In genomic region chr16:1061769-1062505, GRCh38 we compare ENCODE assay signal across 2 cellular contexts.
A peak's percentile ranks its signal among the peaks of the same experiment; 100 is the strongest.
TF ChIP-seq lines count a peak whose summit lies in the region.

No MANE protein-coding gene starts in this region.

TF ChIP-seq in HepG2, 621 proteins besides CTCF, POLR2A, EP300 and RAD21:
- TF ChIP-seq CREB1 (IDR thresholded peaks at IDR 0.05) (peak; percentile 94), CREB1 (CRISPR knock-in tag; IDR thresholded peaks at IDR 0.05) (no peak), MXD4 (CRISPR knock-in tag; IDR thresholded peaks at IDR 0.05) (no peak), ZFP91 (CRISPR knock-in tag; IDR thresholded peaks at IDR 0.05; ENCODE audit: borderline replicate concordance) (no peak)

TF ChIP-seq in K562, 482 proteins besides CTCF, POLR2A, EP300 and RAD21:
- TF ChIP-seq ZNF212 (CRISPR knock-in tag; IDR thresholded peaks at IDR 0.05), result no peak
- TF ChIP-seq MYBL2 (IDR thresholded peaks at IDR 0.05; ENCODE audit: low read depth), result no peak
- TF ChIP-seq MYBL2 (CRISPR knock-in tag; IDR thresholded peaks at IDR 0.05; ENCODE audit: borderline replicate concordance), result no peak
- TF ChIP-seq NRF1 (conservative IDR thresholded peaks at IDR 0.05 in 1 of 2, IDR thresholded peaks at IDR 0.05 in 1 of 2), result no peak
- TF ChIP-seq MCM3 (IDR thresholded peaks at IDR 0.05), result no peak
- TF ChIP-seq CREM (IDR thresholded peaks at IDR 0.05; ENCODE audit: low read depth), result peak; percentile 65
- TF ChIP-seq ARID3A (IDR thresholded peaks at IDR 0.05; ENCODE audit: borderline replicate concordance, low read depth, low read length), result no peak
- no peak for TF ChIP-seq ATF1 (CRISPR knock-in tag; IDR thresholded peaks at IDR 0.05)
- TF ChIP-seq ATF1 (tag; IDR thresholded peaks at IDR 0.05), result peak; percentile 67
